Comparison of ENCODE assay signal across 24 cellular contexts in the genomic region with DNA sequence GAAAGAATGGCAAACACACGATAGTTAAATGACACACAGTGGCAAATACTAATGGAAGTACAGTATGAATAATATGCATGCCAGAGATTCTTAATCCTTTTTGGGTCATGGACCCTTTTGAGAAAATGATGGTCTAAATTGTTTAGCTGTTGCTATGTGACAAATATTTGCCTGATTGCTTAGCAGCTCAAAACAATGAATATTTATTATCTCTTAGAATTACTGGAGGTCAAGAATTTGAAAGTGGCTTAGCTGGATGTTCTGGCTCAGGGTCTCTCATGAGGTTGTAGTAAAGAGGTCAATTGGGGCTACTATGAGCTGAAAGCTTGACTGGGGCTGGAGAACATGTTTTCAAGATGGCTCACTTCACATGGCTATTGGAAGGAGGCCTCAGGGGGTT.
"Had no signal": no experiment of that assay in that cellular context is flagged by ENCODE, and none has a peak within 500 bp of the region (broad histone marks: within the 10 kb centered on the region; RNA-seq: fewer than 3 reads in every experiment).

No MANE protein-coding gene starts in this region.

- H3K27ac Mint-ChIP-seq: activated CD4-positive, alpha-beta memory T cell treated with anti-CD3 and anti-CD28 coated beads for 36 hours; activated CD4-positive, alpha-beta T cell treated with anti-CD3 and anti-CD28 coated beads, Interleukin-2, amount 10 ng/mL, durations not matched to agents 7 days and 5 days; activated naive CD4-positive, alpha-beta T cell treated with anti-CD3 and anti-CD28 coated beads for 36 hours; activated naive CD8-positive, alpha-beta T cell treated with anti-CD3 and anti-CD28 coated beads for 36 hours; T-helper 17 cell had no signal

- H3K4me1 Mint-ChIP-seq: activated CD4-positive, alpha-beta T cell treated with anti-CD3 and anti-CD28 coated beads, Interleukin-2, amount 10 ng/mL, durations not matched to agents 7 days and 5 days; T-helper 17 cell had no signal

- DNase-seq: activated CD4-positive, alpha-beta memory T cell treated with anti-CD3 and anti-CD28 coated beads for 36 hours; activated CD4-positive, alpha-beta T cell treated with anti-CD3 and anti-CD28 coated beads, Interleukin-2, amount 10 ng/mL, durations not matched to agents 7 days and 5 days; activated CD4-positive, CD25-positive, alpha-beta regulatory T cell; activated CD8-positive, alpha-beta memory T cell treated with anti-CD3 and anti-CD28 coated beads for 24 hours; activated effector memory CD4-positive, alpha-beta T cell treated with anti-CD3 and anti-CD28 coated beads, Interleukin-2, amount 50 U/mL, for 16 hours; activated naive CD4-positive, alpha-beta T cell treated with anti-CD3 and anti-CD28 coated beads for 36 hours; activated naive CD8-positive, alpha-beta T cell treated with anti-CD3 and anti-CD28 coated beads for 36 hours; activated T-cell treated with anti-CD3 and anti-CD28 coated beads, Interleukin-2, amount 50 U/mL, for 4 hours; adrenal gland; anterior cingulate cortex; body of pancreas; central memory CD4-positive, alpha-beta T cell; Kasumi-1; KBM-7; NCI-H1092; NCI-H1417; NCI-H1930; NCI-H2171; NCI-H2227 treated with DMSO at 0.1 percent for 48 hours; NCI-H446 treated with DMSO at 0.1 percent for 48 hours; NCI-H774; SIG-M5; T-helper 17 cell; T-helper 9 cell had no signal

- ATAC-seq: activated T-cell treated with anti-CD3 and anti-CD28 coated beads, Interleukin-2, amount 50 U/mL, for 4 hours; body of pancreas; T-helper 17 cell had no signal

- H3K36me3 Mint-ChIP-seq: activated CD4-positive, alpha-beta memory T cell treated with anti-CD3 and anti-CD28 coated beads for 36 hours; activated naive CD8-positive, alpha-beta T cell treated with anti-CD3 and anti-CD28 coated beads for 36 hours had no signal

- H3K4me3 Mint-ChIP-seq: activated CD4-positive, alpha-beta memory T cell treated with anti-CD3 and anti-CD28 coated beads for 36 hours; activated CD4-positive, alpha-beta T cell treated with anti-CD3 and anti-CD28 coated beads, Interleukin-2, amount 10 ng/mL, durations not matched to agents 7 days and 5 days; activated naive CD4-positive, alpha-beta T cell treated with anti-CD3 and anti-CD28 coated beads for 36 hours; activated naive CD8-positive, alpha-beta T cell treated with anti-CD3 and anti-CD28 coated beads for 36 hours; activated T-cell treated with anti-CD3 and anti-CD28 coated beads, Interleukin-2, amount 50 U/mL, for 4 hours; T-helper 17 cell had no signal

- H3K9me3 Mint-ChIP-seq: activated CD4-positive, alpha-beta memory T cell treated with anti-CD3 and anti-CD28 coated beads for 36 hours; activated CD4-positive, alpha-beta T cell treated with anti-CD3 and anti-CD28 coated beads, Interleukin-2, amount 10 ng/mL, durations not matched to agents 7 days and 5 days; activated naive CD4-positive, alpha-beta T cell treated with anti-CD3 and anti-CD28 coated beads for 36 hours; activated naive CD8-positive, alpha-beta T cell treated with anti-CD3 and anti-CD28 coated beads for 36 hours; activated T-cell treated with anti-CD3 and anti-CD28 coated beads, Interleukin-2, amount 50 U/mL, for 4 hours had no signal
